Comparison of ENCODE assay signal across 8 cellular contexts in genomic region chr22:33918676-33919590, GRCh38. TPM values are rescaled to one million over a fixed set of nuclear protein-coding genes. Genes with fewer than 3 reads are reported as not detected.
DNase-seq lines count a peak whose midpoint lies in the region; ATAC-seq and TF ChIP-seq lines count a peak whose summit lies in the region.

No MANE protein-coding gene starts in this region.

- H3K27ac ChIP-seq in mucosa of rectum (ENCODE audit: low read depth in 2 of 2, low read length in 2 of 2): no peak overlapping the region

- H3K9me3 ChIP-seq in mucosa of rectum (ENCODE audit: control insufficient read depth in 2 of 2, low read length in 2 of 2): no peaks in the 10 kb centered on the region

- no peaks in the 10 kb centered on the region for H3K36me3 ChIP-seq in BJ (ENCODE audit: control insufficient read depth, insufficient read depth, low read length)
- no peaks in the 10 kb centered on the region for H3K36me3 ChIP-seq in mucosa of rectum (ENCODE audit: control insufficient read depth in 2 of 2, insufficient read depth in 2 of 2, low read length in 2 of 2)

- ATAC-seq in HG03064 (IDR thresholded peaks at IDR 0.05; ENCODE audit: low read depth, unreplicated experiment) (peak; percentile 15), GM21529 (IDR thresholded peaks at IDR 0.05; ENCODE audit: unreplicated experiment) (no peak)

- H3K27me3 ChIP-seq in BJ (ENCODE audit: control insufficient read depth, insufficient read depth, low read length) (no peaks in the 10 kb centered on the region), mucosa of rectum (ENCODE audit: control insufficient read depth in 2 of 2, insufficient read depth in 2 of 2, low read length in 2 of 2) (no peaks in the 10 kb centered on the region)

- POLR2A ChIA-PET in BJ (lab: Charles Lee): interaction anchor here (0.6 kb wide), 1 partner anchor 67 kb away, joined by 3 read pairs; no protein-coding TSS in a partner anchor

- peak overlapping the region; percentile 47 to 74 for H3K9ac ChIP-seq in mucosa of rectum (ENCODE audit: low read depth in 1 of 2, low read length in 2 of 2)

- no peak for DNase-seq in BJ (ENCODE audit: low read depth)
- DNase-seq in dedifferentiated amniotic fluid mesenchymal stem cell (ENCODE audit: extremely low spot score): peak; percentile 19
- DNase-seq in mesenteric fat pad (ENCODE audit: low spot score): no peak
- no peak for DNase-seq in stimulated activated CD4-positive, alpha-beta T cell treated with anti-CD3 and anti-CD28 coated beads, Interleukin-12 subunit alpha, Interleukin-12 subunit beta, amount 100 ng/mL, for 4 hours
- no peak for DNase-seq in OCI-M2 (lab: John Stamatoyannopoulos, UW; ENCODE audit: unreplicated experiment)

- CTCF ChIA-PET in BJ (lab: Yijun Ruan, JAX): interaction anchor here (1.0 to 1.6 kb wide), 5 partner anchors 10 to 400 kb away, joined by 3 to 11 read pairs (median 3); no protein-coding TSS in a partner anchor

- no peak for TF ChIP-seq CTCF in BJ (IDR thresholded peaks at IDR 0.05; ENCODE audit: insufficient read depth, low read depth, low read length)

- peak overlapping the region; percentile 68 for H3K4me3 ChIP-seq in BJ (ENCODE audit: low read depth, low read length)
- peak overlapping the region; percentile 68 to 77 for H3K4me3 ChIP-seq in mucosa of rectum (ENCODE audit: low read length in 2 of 2)

- peaks cover 19 to 21% of the 10 kb centered on the region in 2 donors for H3K4me1 ChIP-seq in mucosa of rectum (ENCODE audit: control insufficient read depth in 2 of 2, insufficient read depth in 2 of 2, low read length in 2 of 2)

RNA-seq across cellular contexts. Expression of gene LARGE1, which starts 1.3 kb away (rescaled TPM):
- 5.4 and 8.5 TPM in 2 replicates for polyA plus RNA-seq in BJ (2011; rRNA removed)
- 9.8 and 12.9 TPM in 2 replicates for polyA minus RNA-seq in BJ (2011; rRNA and poly(A)+ RNA removed)
- total RNA-seq in mesenteric fat pad: 26.2 TPM
